31 cellular contexts compared by ENCODE assay signal in genomic region chr3:123547881-123548534, GRCh38. TPM values are rescaled to one million over a fixed set of nuclear protein-coding genes. Genes with fewer than 3 reads are reported as not detected.
DNase-seq lines count a peak whose midpoint lies in the region; ATAC-seq and TF ChIP-seq lines count a peak whose summit lies in the region.
"Had no signal": no experiment of that assay in that cellular context is flagged by ENCODE, and none has a peak within 500 bp of the region (broad histone marks: within the 10 kb centered on the region; RNA-seq: fewer than 3 reads in every experiment).

No MANE protein-coding gene starts in this region.

- peaks cover 57% of the 10 kb centered on the region for H3K36me3 Mint-ChIP-seq in dendritic cell treated with granulocyte-macrophage colony-stimulating factor and Interleukin-4, amounts not matched to agents 40 ng/mL and 50 ng/mL, for 4 days (ENCODE audit: low read depth)
- peaks cover 31% of the 10 kb centered on the region for H3K36me3 Mint-ChIP-seq in type B pancreatic cell

- peaks cover 5% of the 10 kb centered on the region for H3K4me1 Mint-ChIP-seq in dendritic cell treated with granulocyte-macrophage colony-stimulating factor and Interleukin-4, amounts not matched to agents 40 ng/mL and 50 ng/mL, for 4 days (ENCODE audit: low read depth)
- peaks cover 16% of the 10 kb centered on the region for H3K4me1 Mint-ChIP-seq in type B pancreatic cell (ENCODE audit: unreplicated experiment)

- no peaks in the 10 kb centered on the region for H3K4me1 ChIP-seq in lower lobe of right lung
- H3K4me1 ChIP-seq: BLaER1, colonic mucosa, gastrocnemius medialis, parathyroid adenoma had no signal

- H3K27me3 ChIP-seq in lower lobe of right lung (ENCODE audit: low read depth), result no peaks in the 10 kb centered on the region
- H3K27me3 ChIP-seq: BLaER1, colonic mucosa, gastrocnemius medialis, SJCRH30, transverse colon had no signal

- no peaks in the 10 kb centered on the region for H3K27me3 Mint-ChIP-seq in dendritic cell treated with granulocyte-macrophage colony-stimulating factor and Interleukin-4, amounts not matched to agents 40 ng/mL and 50 ng/mL, for 4 days
- H3K27me3 Mint-ChIP-seq in type B pancreatic cell, result no peaks in the 10 kb centered on the region
- H3K27me3 Mint-ChIP-seq: activated CD4-positive, alpha-beta T cell treated with anti-CD3 and anti-CD28 coated beads for 36 hours; activated CD8-positive, alpha-beta T cell treated with anti-CD3 and anti-CD28 coated beads for 36 hours; activated naive CD8-positive, alpha-beta T cell treated with anti-CD3 and anti-CD28 coated beads for 36 hours had no signal

- H3K4me3 ChIP-seq in fibroblast of mammary gland (ENCODE audit: control insufficient read depth, low read depth, low read length) (no peak overlapping the region), lower lobe of right lung (no peak overlapping the region)
- H3K4me3 ChIP-seq: BLaER1, colonic mucosa, gastrocnemius medialis, SJCRH30, transverse colon had no signal

- H3K9me3 ChIP-seq in lower lobe of right lung, result peaks cover 8% of the 10 kb centered on the region
- H3K9me3 ChIP-seq: colonic mucosa, gastrocnemius medialis had no signal

- DNase-seq in fibroblast of mammary gland (ENCODE audit: low read depth), result peak; percentile 51
- no peak for DNase-seq in lower lobe of right lung
- DNase-seq in type B pancreatic cell (ENCODE audit: extremely low spot score, unreplicated experiment), result no peak
- DNase-seq in iPS-NIHi7 (ENCODE audit: extremely low spot score), result no peak
- no peak for DNase-seq in NOMO-1 (lab: John Stamatoyannopoulos, UW; ENCODE audit: unreplicated experiment in 2 of 2)
- DNase-seq in stimulated activated CD4-positive, alpha-beta T cell treated with anti-CD3 and anti-CD28 coated beads, Interleukin-1b, Interleukin-23, amount 100 ng/mL, for 48 hours, result no peak
- no peak for DNase-seq in activated T-cell treated with anti-CD3 and anti-CD28 coated beads, Interleukin-2, amount 50 U/mL, for 48 hours
- DNase-seq: activated CD4-positive, alpha-beta T cell treated with anti-CD3 and anti-CD28 coated beads for 36 hours; activated CD8-positive, alpha-beta T cell treated with anti-CD3 and anti-CD28 coated beads for 36 hours; activated effector memory CD4-positive, alpha-beta T cell treated with anti-CD3 and anti-CD28 coated beads, Interleukin-2, amount 50 U/mL, for 16 hours; activated naive CD8-positive, alpha-beta T cell treated with anti-CD3 and anti-CD28 coated beads for 36 hours; anterior cingulate cortex; colonic mucosa; effector CD8-positive, alpha-beta T cell; gastrocnemius medialis; H7; hippocampal formation; Kasumi-1; mesendoderm; NCI-H1436 treated with DMSO at 0.1 percent for 48 hours; NCI-H446 treated with DMSO at 0.1 percent for 48 hours; NCI-H82; retina; SJCRH30; SW 1271; T-helper 9 cell; transverse colon had no signal

- peaks cover 4% of the 10 kb centered on the region for H3K9me3 Mint-ChIP-seq in dendritic cell treated with granulocyte-macrophage colony-stimulating factor and Interleukin-4, amounts not matched to agents 40 ng/mL and 50 ng/mL, for 4 days
- H3K9me3 Mint-ChIP-seq in type B pancreatic cell, result peaks cover 5% of the 10 kb centered on the region
- H3K9me3 Mint-ChIP-seq: activated naive CD8-positive, alpha-beta T cell treated with anti-CD3 and anti-CD28 coated beads for 36 hours; stimulated activated effector memory CD8-positive, alpha-beta T cell treated with anti-CD3 and anti-CD28 coated beads, Interleukin-12 subunit alpha, Interleukin-12 subunit beta, amount 100 ng/mL, for 72 hours had no signal

- no peak for TF ChIP-seq CTCF in fibroblast of mammary gland (conservative IDR thresholded peaks at IDR 0.05; ENCODE audit: control insufficient read depth, insufficient read depth, low read depth, low read length)
- TF ChIP-seq CTCF in lower lobe of right lung (IDR thresholded peaks at IDR 0.05), result no peak
- TF ChIP-seq CTCF in type B pancreatic cell (conservative IDR thresholded peaks at IDR 0.05), result no peak

- H3K27ac ChIP-seq in lower lobe of right lung, result peak overlapping the region; percentile 20
- H3K27ac ChIP-seq: BLaER1, colonic mucosa, gastrocnemius medialis, parathyroid adenoma, SJCRH30, transverse colon had no signal

- H3K36me3 ChIP-seq in lower lobe of right lung, result peaks cover 11% of the 10 kb centered on the region
- H3K36me3 ChIP-seq: colonic mucosa had no signal

- intact Hi-C loops in dendritic cell treated with granulocyte-macrophage colony-stimulating factor and Interleukin-4, amounts not matched to agents 40 ng/mL and 50 ng/mL, for 4 days (cut with micrococcal nuclease), result no loop called here
- intact Hi-C loops in lower lobe of right lung (cut with DNase I), result no loop called here

- H3K4me3 Mint-ChIP-seq in dendritic cell treated with granulocyte-macrophage colony-stimulating factor and Interleukin-4, amounts not matched to agents 40 ng/mL and 50 ng/mL, for 4 days, result no peak overlapping the region
- H3K4me3 Mint-ChIP-seq in type B pancreatic cell, result peak overlapping the region; percentile 63
- H3K4me3 Mint-ChIP-seq: activated CD4-positive, alpha-beta T cell treated with anti-CD3 and anti-CD28 coated beads for 36 hours; activated CD8-positive, alpha-beta T cell treated with anti-CD3 and anti-CD28 coated beads for 36 hours; activated naive CD8-positive, alpha-beta T cell treated with anti-CD3 and anti-CD28 coated beads for 36 hours; stimulated activated effector memory CD8-positive, alpha-beta T cell treated with anti-CD3 and anti-CD28 coated beads, Interleukin-12 subunit alpha, Interleukin-12 subunit beta, amount 100 ng/mL, for 72 hours had no signal

- ATAC-seq in lower lobe of right lung, result peak in 1 of 2 donors; percentile 25
- ATAC-seq: activated CD4-positive, alpha-beta T cell treated with anti-CD3 and anti-CD28 coated beads for 36 hours; activated CD8-positive, alpha-beta T cell treated with anti-CD3 and anti-CD28 coated beads for 36 hours; gastrocnemius medialis; stimulated activated effector memory CD8-positive, alpha-beta T cell treated with anti-CD3 and anti-CD28 coated beads, Interleukin-12 subunit alpha, Interleukin-12 subunit beta, amount 100 ng/mL, for 72 hours had no signal

- H3K27ac Mint-ChIP-seq in dendritic cell treated with granulocyte-macrophage colony-stimulating factor and Interleukin-4, amounts not matched to agents 40 ng/mL and 50 ng/mL, for 4 days, result peak overlapping the region; percentile 9
- H3K27ac Mint-ChIP-seq in type B pancreatic cell, result peak overlapping the region; percentile 94
- H3K27ac Mint-ChIP-seq: activated CD4-positive, alpha-beta T cell treated with anti-CD3 and anti-CD28 coated beads for 36 hours; activated CD8-positive, alpha-beta T cell treated with anti-CD3 and anti-CD28 coated beads for 36 hours; activated naive CD8-positive, alpha-beta T cell treated with anti-CD3 and anti-CD28 coated beads for 36 hours; stimulated activated effector memory CD8-positive, alpha-beta T cell treated with anti-CD3 and anti-CD28 coated beads, Interleukin-12 subunit alpha, Interleukin-12 subunit beta, amount 100 ng/mL, for 72 hours had no signal

RNA-seq across cellular contexts. Expression of gene HACD2, which starts 36.8 kb away (rescaled TPM):
- total RNA-seq in lower lobe of right lung (42.8 TPM), type B pancreatic cell (ENCODE audit: low replicate concordance) (30.4 and 31.9 TPM in 2 replicates)
